27 cellular contexts compared by ENCODE assay signal in the genomic region with DNA sequence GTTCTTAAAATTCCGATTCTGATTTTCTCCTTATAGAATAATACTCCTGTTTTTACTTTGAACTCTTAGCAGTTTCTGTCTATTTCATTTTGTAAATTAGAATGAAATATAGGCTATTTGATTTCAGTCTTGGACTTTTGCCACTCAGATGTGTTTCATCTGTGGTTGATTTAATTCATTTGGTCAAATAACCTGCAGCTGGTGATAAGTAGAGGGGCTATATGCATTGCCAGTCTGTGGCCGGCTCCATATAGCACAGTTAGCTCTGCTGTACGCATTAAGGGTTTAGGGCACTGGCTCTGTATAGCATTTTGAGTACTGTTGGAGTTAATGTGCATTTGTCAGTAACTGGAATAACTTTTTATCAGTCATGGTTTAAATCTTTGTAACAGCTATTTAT. TPM values are rescaled to one million over a fixed set of nuclear protein-coding genes. Genes with fewer than 3 reads are reported as not detected.
DNase-seq lines count a peak whose midpoint lies in the region; ATAC-seq and TF ChIP-seq lines count a peak whose summit lies in the region.
"Had no signal": no experiment of that assay in that cellular context is flagged by ENCODE, and none has a peak within 500 bp of the region (broad histone marks: within the 10 kb centered on the region; RNA-seq: fewer than 3 reads in every experiment).

No MANE protein-coding gene starts in this region.

- POLR2A ChIA-PET in activated CD8-positive, alpha-beta T cell treated with anti-CD3 and anti-CD28 coated beads for 36 hours (lab: Charles Lee), result interaction anchor here (0.8 to 1.6 kb wide), 3 partner anchors 18 to 27 kb away, joined by 3 to 4 read pairs (median 3); no protein-coding TSS in a partner anchor
- POLR2A ChIA-PET in activated CD8-positive, alpha-beta T cell treated with anti-CD3 and anti-CD28 coated beads, Interleukin-2, amount 10 ng/mL, durations not matched to agents 7 days and 5 days (lab: Charles Lee), result no interaction called here

- peaks cover 29% of the 10 kb centered on the region for H3K4me1 ChIP-seq in endodermal cell (ENCODE audit: control insufficient read depth, insufficient read depth, low read length)

- no peak overlapping the region for H3K4me3 Mint-ChIP-seq in activated CD8-positive, alpha-beta T cell treated with anti-CD3 and anti-CD28 coated beads for 36 hours
- no peak overlapping the region for H3K4me3 Mint-ChIP-seq in activated CD8-positive, alpha-beta T cell treated with anti-CD3 and anti-CD28 coated beads, Interleukin-2, amount 10 ng/mL, durations not matched to agents 7 days and 5 days
- no peak overlapping the region for H3K4me3 Mint-ChIP-seq in T-helper 17 cell
- H3K4me3 Mint-ChIP-seq in endodermal cell, result no peak overlapping the region
- no peak overlapping the region for H3K4me3 Mint-ChIP-seq in stimulated activated memory B cell treated with anti-CD40 and anti-IgM and Interleukin-4, amounts not matched to agents 10 μg/mL and 1 μg/mL and 100 μg/mL, for 72 hours
- H3K4me3 Mint-ChIP-seq: B cell; CD8-positive, alpha-beta memory T cell had no signal

- ATAC-seq in activated CD8-positive, alpha-beta T cell treated with anti-CD3 and anti-CD28 coated beads for 36 hours, result no peak
- ATAC-seq in activated CD8-positive, alpha-beta T cell treated with anti-CD3 and anti-CD28 coated beads, Interleukin-2, amount 10 ng/mL, durations not matched to agents 7 days and 5 days, result no peak
- ATAC-seq in T-helper 17 cell, result no peak
- no peak for ATAC-seq in stimulated activated memory B cell treated with anti-CD40 and anti-IgM and Interleukin-4, amounts not matched to agents 10 μg/mL and 1 μg/mL and 100 μg/mL, for 72 hours
- no peak for ATAC-seq in GM18861 (IDR thresholded peaks at IDR 0.05; ENCODE audit: unreplicated experiment)

- no peak for TF ChIP-seq CTCF in activated CD8-positive, alpha-beta T cell treated with anti-CD3 and anti-CD28 coated beads for 36 hours (IDR thresholded peaks at IDR 0.05)
- no peak for TF ChIP-seq CTCF in endodermal cell (conservative IDR thresholded peaks at IDR 0.05)

- H3K9me3 ChIP-seq in T-helper 17 cell (ENCODE audit: control insufficient read depth, low read length, poor library complexity, severe bottlenecking), result no peaks in the 10 kb centered on the region
- no peaks in the 10 kb centered on the region for H3K9me3 ChIP-seq in endodermal cell (ENCODE audit: control insufficient read depth, low read length)
- H3K9me3 ChIP-seq: MG63, SJSA1 had no signal

- DNase-seq in activated CD8-positive, alpha-beta T cell treated with anti-CD3 and anti-CD28 coated beads for 36 hours, result no peak
- DNase-seq in activated CD8-positive, alpha-beta T cell treated with anti-CD3 and anti-CD28 coated beads, Interleukin-2, amount 10 ng/mL, durations not matched to agents 7 days and 5 days, result no peak
- DNase-seq in T-helper 17 cell (no peak), endodermal cell (no peak), retina (no peak), NCI-H510A (lab: John Stamatoyannopoulos, UW) (no peak)
- DNase-seq: Calu3; CD8-positive, alpha-beta memory T cell; DMS79 treated with DMSO at 0.1 percent for 48 hours; GF-D8; KG1; MG63; NCI-H1105 treated with DMSO at 0.1 percent for 48 hours; NCI-H146; NCI-H1930; NCI-H2107; NCI-H446; NCI-H526; NCI-H82; Right ventricle myocardium superior; RPMI8226 had no signal

- 87 to 90% methylated on average over 2 to 3 of the region's 3 CpGs for WGBS in endodermal cell (ENCODE audit: insufficient coverage in 1 of 2, insufficient read length in 1 of 2), 2 experiments

- H3K4me3 ChIP-seq in endodermal cell (ENCODE audit: low read length), result peak overlapping the region; percentile 14
- H3K4me3 ChIP-seq: MG63, SJSA1 had no signal

- intact Hi-C loops in activated CD8-positive, alpha-beta T cell treated with anti-CD3 and anti-CD28 coated beads for 36 hours (cut with micrococcal nuclease), result no loop called here

- H3K9ac ChIP-seq in endodermal cell (ENCODE audit: extremely low read depth, low read length, poor library complexity, severe bottlenecking), result no peak overlapping the region

- H3K27me3 ChIP-seq in endodermal cell (ENCODE audit: control insufficient read depth, insufficient read depth, low read length, poor library complexity, severe bottlenecking), result no peaks in the 10 kb centered on the region
- H3K27me3 ChIP-seq: MG63, SJSA1 had no signal

- no peak overlapping the region for H3K27ac ChIP-seq in endodermal cell (ENCODE audit: low read depth, low read length)
- H3K27ac ChIP-seq: 22Rv1, C4-2B had no signal

- H3K27me3 Mint-ChIP-seq in activated CD8-positive, alpha-beta T cell treated with anti-CD3 and anti-CD28 coated beads for 36 hours, result no peaks in the 10 kb centered on the region
- no peaks in the 10 kb centered on the region for H3K27me3 Mint-ChIP-seq in activated CD8-positive, alpha-beta T cell treated with anti-CD3 and anti-CD28 coated beads, Interleukin-2, amount 10 ng/mL, durations not matched to agents 7 days and 5 days (ENCODE audit: low read depth)
- H3K27me3 Mint-ChIP-seq in T-helper 17 cell (no peaks in the 10 kb centered on the region), endodermal cell (ENCODE audit: insufficient read depth) (no peaks in the 10 kb centered on the region)
- H3K27me3 Mint-ChIP-seq in stimulated activated memory B cell treated with anti-CD40 and anti-IgM and Interleukin-4, amounts not matched to agents 10 μg/mL and 1 μg/mL and 100 μg/mL, for 72 hours, result no peaks in the 10 kb centered on the region
- H3K27me3 Mint-ChIP-seq: B cell; CD8-positive, alpha-beta memory T cell had no signal

- H3K36me3 ChIP-seq in endodermal cell (ENCODE audit: control insufficient read depth, insufficient read depth, low read length), result peaks cover 33% of the 10 kb centered on the region

- peaks cover 68% of the 10 kb centered on the region for H3K4me1 Mint-ChIP-seq in activated CD8-positive, alpha-beta T cell treated with anti-CD3 and anti-CD28 coated beads for 36 hours (ENCODE audit: low read depth)
- peaks cover 42% of the 10 kb centered on the region for H3K4me1 Mint-ChIP-seq in activated CD8-positive, alpha-beta T cell treated with anti-CD3 and anti-CD28 coated beads, Interleukin-2, amount 10 ng/mL, durations not matched to agents 7 days and 5 days (ENCODE audit: low read depth)
- peaks cover 35% of the 10 kb centered on the region for H3K4me1 Mint-ChIP-seq in T-helper 17 cell
- peaks cover 84% of the 10 kb centered on the region for H3K4me1 Mint-ChIP-seq in endodermal cell
- H3K4me1 Mint-ChIP-seq in stimulated activated memory B cell treated with anti-CD40 and anti-IgM and Interleukin-4, amounts not matched to agents 10 μg/mL and 1 μg/mL and 100 μg/mL, for 72 hours, result peaks cover 56% of the 10 kb centered on the region

- H3K36me3 Mint-ChIP-seq in activated CD8-positive, alpha-beta T cell treated with anti-CD3 and anti-CD28 coated beads for 36 hours (ENCODE audit: low read depth), result peaks cover 38% of the 10 kb centered on the region
- H3K36me3 Mint-ChIP-seq in activated CD8-positive, alpha-beta T cell treated with anti-CD3 and anti-CD28 coated beads, Interleukin-2, amount 10 ng/mL, durations not matched to agents 7 days and 5 days (ENCODE audit: low read depth), result peaks cover 57% of the 10 kb centered on the region
- peaks cover 15% of the 10 kb centered on the region for H3K36me3 Mint-ChIP-seq in T-helper 17 cell (ENCODE audit: low read depth)
- peaks cover 22% of the 10 kb centered on the region for H3K36me3 Mint-ChIP-seq in endodermal cell (ENCODE audit: low read depth)
- peaks cover 42% of the 10 kb centered on the region for H3K36me3 Mint-ChIP-seq in stimulated activated memory B cell treated with anti-CD40 and anti-IgM and Interleukin-4, amounts not matched to agents 10 μg/mL and 1 μg/mL and 100 μg/mL, for 72 hours

- CTCF ChIA-PET in activated CD8-positive, alpha-beta T cell treated with anti-CD3 and anti-CD28 coated beads for 36 hours (lab: Charles Lee), result interaction anchor here (0.9 to 2.8 kb wide), 4 partner anchors 11 to 81 kb away, joined by 3 to 11 read pairs (median 4); no protein-coding TSS in a partner anchor
- CTCF ChIA-PET in activated CD8-positive, alpha-beta T cell treated with anti-CD3 and anti-CD28 coated beads, Interleukin-2, amount 10 ng/mL, durations not matched to agents 7 days and 5 days (lab: Charles Lee), result interaction anchor here (0.7 kb wide), 1 partner anchor 18 kb away, joined by 3 read pairs; no protein-coding TSS in a partner anchor

- H3K27ac Mint-ChIP-seq in activated CD8-positive, alpha-beta T cell treated with anti-CD3 and anti-CD28 coated beads for 36 hours, result peak overlapping the region; percentile 60
- no peak overlapping the region for H3K27ac Mint-ChIP-seq in activated CD8-positive, alpha-beta T cell treated with anti-CD3 and anti-CD28 coated beads, Interleukin-2, amount 10 ng/mL, durations not matched to agents 7 days and 5 days
- H3K27ac Mint-ChIP-seq in T-helper 17 cell (peak overlapping the region; percentile 56), endodermal cell (peak overlapping the region; percentile 62)
- H3K27ac Mint-ChIP-seq in stimulated activated memory B cell treated with anti-CD40 and anti-IgM and Interleukin-4, amounts not matched to agents 10 μg/mL and 1 μg/mL and 100 μg/mL, for 72 hours, result peak overlapping the region; percentile 64
- H3K27ac Mint-ChIP-seq: B cell had no signal

- no peaks in the 10 kb centered on the region for H3K9me3 Mint-ChIP-seq in activated CD8-positive, alpha-beta T cell treated with anti-CD3 and anti-CD28 coated beads for 36 hours
- no peaks in the 10 kb centered on the region for H3K9me3 Mint-ChIP-seq in activated CD8-positive, alpha-beta T cell treated with anti-CD3 and anti-CD28 coated beads, Interleukin-2, amount 10 ng/mL, durations not matched to agents 7 days and 5 days (ENCODE audit: insufficient read depth)
- no peaks in the 10 kb centered on the region for H3K9me3 Mint-ChIP-seq in endodermal cell
- no peaks in the 10 kb centered on the region for H3K9me3 Mint-ChIP-seq in stimulated activated memory B cell treated with anti-CD40 and anti-IgM and Interleukin-4, amounts not matched to agents 10 μg/mL and 1 μg/mL and 100 μg/mL, for 72 hours
- H3K9me3 Mint-ChIP-seq: CD8-positive, alpha-beta memory T cell had no signal

RNA-seq across cellular contexts. Expression of a gene that starts 35.7 kb away (rescaled TPM):
- 10 to 100 TPM; 73.7 to 84.8 TPM for total RNA-seq in activated CD8-positive, alpha-beta T cell treated with anti-CD3 and anti-CD28 coated beads for 36 hours
- total RNA-seq in activated CD8-positive, alpha-beta T cell treated with anti-CD3 and anti-CD28 coated beads, Interleukin-2, amount 10 ng/mL, durations not matched to agents 7 days and 5 days, result 10 to 100 TPM; 81.4 to 85.6 TPM
- 100 to 1,000 TPM; 135 to 178 TPM for total RNA-seq in T-helper 17 cell
- 10 to 100 TPM; 86.8 to 87.1 TPM for total RNA-seq in endodermal cell
- polyA plus RNA-seq in endodermal cell (2013, experiment 1 of 2), result 45.7 TPM
- polyA plus RNA-seq in endodermal cell (2013, experiment 2 of 2), result 47.6 TPM
